In the genomic region with DNA sequence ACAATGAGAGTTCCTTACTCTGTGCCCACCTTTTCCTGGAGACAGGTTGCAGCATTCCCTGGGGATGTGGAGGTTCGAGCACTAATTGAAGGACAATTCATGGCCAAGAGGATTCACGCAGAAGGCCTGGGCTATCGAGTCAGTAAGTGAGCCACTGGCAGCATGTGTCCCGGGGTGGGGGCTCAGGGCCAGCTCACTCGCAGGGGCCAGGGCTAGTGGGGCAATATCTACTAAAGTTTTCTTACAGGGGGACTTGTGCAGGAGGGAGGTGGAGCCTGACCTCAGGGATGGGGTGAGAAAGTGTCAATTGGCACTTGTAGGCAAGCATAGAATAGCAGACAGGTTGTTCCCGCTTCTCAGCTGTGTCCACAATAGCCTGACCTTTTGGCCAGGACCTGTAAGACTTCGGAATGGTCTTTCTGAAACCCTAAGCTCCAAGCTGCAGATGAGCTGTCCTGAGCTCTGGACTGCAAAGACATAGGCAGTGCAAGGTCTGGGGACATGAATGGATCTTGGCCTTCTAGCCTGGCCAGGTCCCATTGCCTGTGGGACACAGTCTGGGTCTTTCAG, we compare ENCODE assay signal across 17 cellular contexts. TPM values are rescaled to one million over a fixed set of nuclear protein-coding genes. Genes with fewer than 3 reads are reported as not detected.
A peak's percentile ranks its signal among the peaks of the same experiment; 100 is the strongest.
DNase-seq lines count a peak whose midpoint lies in the region; ATAC-seq and TF ChIP-seq lines count a peak whose summit lies in the region.
"Had no signal": no experiment of that assay in that cellular context is flagged by ENCODE, and none has a peak within 500 bp of the region (broad histone marks: within the 10 kb centered on the region; RNA-seq: fewer than 3 reads in every experiment).

No MANE protein-coding gene starts in this region.

- peak; percentile 25 for DNase-seq in islet precursor cell
- peak; percentile 82 for DNase-seq in mesenteric fat pad (ENCODE audit: low spot score)
- peak; percentile 45 for DNase-seq in upper lobe of right lung
- no peak for DNase-seq in stimulated activated CD4-positive, alpha-beta T cell treated with anti-CD3 and anti-CD28 coated beads, Interleukin-2, amount 100 ng/mL, for 48 hours
- DNase-seq: AML-193; Caco-2; Calu3; CD4-positive, alpha-beta T cell; CD8-positive, alpha-beta T cell; DMS79 treated with DMSO at 0.1 percent for 48 hours; GF-D8 had no signal

- H3K9me3 ChIP-seq in upper lobe of right lung = no peaks in the 10 kb centered on the region
- H3K9me3 ChIP-seq: A549, Caco-2 had no signal

- no peaks in the 10 kb centered on the region for H3K27me3 ChIP-seq in upper lobe of right lung
- H3K27me3 ChIP-seq: BLaER1 treated with 17β-estradiol and CSF1 and Interleukin-3, amounts not matched to agents 10 nM and 100 nM had no signal

- H3K4me1 ChIP-seq in upper lobe of right lung = no peaks in the 10 kb centered on the region
- H3K4me1 ChIP-seq: A549, Caco-2 had no signal

- no peak overlapping the region for H3K4me3 ChIP-seq in upper lobe of right lung
- H3K4me3 ChIP-seq: A549; BLaER1 treated with 17β-estradiol and CSF1 and Interleukin-3, amounts not matched to agents 10 nM and 100 nM had no signal

- intact Hi-C loops in upper lobe of right lung (cut with DNase I) = no loop called here

- no peaks in the 10 kb centered on the region for H3K36me3 ChIP-seq in upper lobe of right lung

- no peak for TF ChIP-seq CTCF in upper lobe of right lung (IDR thresholded peaks at IDR 0.05)

- no peak overlapping the region for H3K27ac ChIP-seq in upper lobe of right lung
- H3K27ac ChIP-seq: 22Rv1; A549; BLaER1 treated with 17β-estradiol and CSF1 and Interleukin-3, amounts not matched to agents 10 nM and 100 nM; C4-2B had no signal

- ATAC-seq in upper lobe of right lung (no peak), GM21447 (IDR thresholded peaks at IDR 0.05; ENCODE audit: unreplicated experiment) (no peak), HG02981 (IDR thresholded peaks at IDR 0.05; ENCODE audit: unreplicated experiment) (no peak)
- ATAC-seq: A549; CD8-positive, alpha-beta T cell had no signal

RNA-seq across cellular contexts. Expression of a gene that starts 32.7 kb away (rescaled TPM):
- total RNA-seq in mesenteric fat pad (5.2 TPM), upper lobe of right lung (3.1 TPM)

Comparison
In these comparisons a context has a peak if more than half of its experiments do, and no peak if none do; other contexts are left out.
1. DNase-seq: peak in islet precursor cell (single experiment), mesenteric fat pad (single experiment) and upper lobe of right lung (single experiment); none in stimulated activated CD4-positive, alpha-beta T cell treated with anti-CD3 and anti-CD28 coated beads, Interleukin-2, amount 100 ng/mL, for 48 hours (0 of 2).